ENCODE assay signal across 20 cellular contexts in the genomic region with DNA sequence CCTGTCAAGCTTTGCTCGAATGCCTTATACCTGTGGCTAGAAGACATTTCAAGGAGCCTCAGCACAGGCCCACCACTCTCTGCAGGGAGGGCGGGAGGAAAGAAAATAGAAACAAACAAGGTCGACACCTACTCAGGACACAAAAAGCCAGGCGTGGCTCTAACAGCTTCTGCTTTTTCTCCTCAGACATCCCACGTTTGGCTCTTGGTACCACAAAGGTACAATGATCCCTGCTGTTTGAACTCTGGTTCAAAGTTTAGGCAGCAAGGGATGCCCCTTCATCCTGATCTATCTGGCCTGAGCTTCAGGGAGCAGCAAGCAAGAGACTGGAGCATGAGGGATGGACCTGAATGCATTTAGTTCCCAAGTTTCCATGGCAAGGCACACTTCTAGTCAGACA. TPM values are rescaled to one million over a fixed set of nuclear protein-coding genes. Genes with fewer than 3 reads are reported as not detected.
DNase-seq lines count a peak whose midpoint lies in the region; ATAC-seq, FAIRE-seq and TF ChIP-seq lines count a peak whose summit lies in the region.
"Had no signal": no experiment of that assay in that cellular context is flagged by ENCODE, and none has a peak within 500 bp of the region (broad histone marks: within the 10 kb centered on the region; RNA-seq: fewer than 3 reads in every experiment).

No MANE protein-coding gene starts in this region.

- H3K4me1 Mint-ChIP-seq in CD8-positive, alpha-beta memory T cell: peaks cover 89 to 97% (median 90%) of the 10 kb centered on the region in 3 donors
- peaks cover 61% of the 10 kb centered on the region for H3K4me1 Mint-ChIP-seq in nephron progenitor cell

- H3K27me3 ChIP-seq in SK-N-SH (ENCODE audit: insufficient read depth): no peaks in the 10 kb centered on the region
- H3K27me3 ChIP-seq in CD8-positive, alpha-beta memory T cell (ENCODE audit: insufficient read depth, low read length, poor library complexity, severe bottlenecking): no peaks in the 10 kb centered on the region
- no peaks in the 10 kb centered on the region for H3K27me3 ChIP-seq in GM12878 (replicated peaks in 1 of 2; ENCODE audit: control insufficient read depth in 2 of 2, insufficient read depth in 2 of 2, low read length in 1 of 2)
- H3K27me3 ChIP-seq: brain microvascular endothelial cell, spleen, transverse colon had no signal

- H3K4me3 ChIP-seq in SK-N-SH (ENCODE audit: low read depth in 2 of 2, low read length in 1 of 2) (no peak overlapping the region), GM12878 (no peak overlapping the region)
- H3K4me3 ChIP-seq in CD8-positive, alpha-beta memory T cell (ENCODE audit: low read length): no peak overlapping the region
- H3K4me3 ChIP-seq: spleen, transverse colon had no signal

- H3K9ac ChIP-seq in SK-N-SH (no peak overlapping the region), GM12878 (ENCODE audit: control insufficient read depth, insufficient read depth, low read length) (no peak overlapping the region)

- H3K36me3 Mint-ChIP-seq in CD8-positive, alpha-beta memory T cell: peaks cover 0 to 6% (median 3%) of the 10 kb centered on the region in 3 donors
- H3K36me3 Mint-ChIP-seq in nephron progenitor cell (ENCODE audit: low read depth): peaks cover 6% of the 10 kb centered on the region

- peaks cover 0 to 1% of the 10 kb centered on the region in 2 donors for H3K27me3 Mint-ChIP-seq in CD8-positive, alpha-beta memory T cell
- H3K27me3 Mint-ChIP-seq in nephron progenitor cell (ENCODE audit: low read depth, poor library complexity): peaks cover 5% of the 10 kb centered on the region

- H3K4me3 Mint-ChIP-seq in CD8-positive, alpha-beta memory T cell: peak overlapping the region in 6 of 7 donors; percentile 12 to 84 (median 52)
- H3K4me3 Mint-ChIP-seq in nephron progenitor cell: no peak overlapping the region
- H3K4me3 Mint-ChIP-seq: activated CD8-positive, alpha-beta memory T cell treated with anti-CD3 and anti-CD28 coated beads, Interleukin-2, amount 10 ng/mL, durations not matched to agents 7 days and 5 days had no signal

- no peak overlapping the region for H2AFZ ChIP-seq in SK-N-SH (ENCODE audit: low read depth)
- no peak overlapping the region for H2AFZ ChIP-seq in GM12878 (ENCODE audit: control insufficient read depth, low read depth, low read length)

- no peak for TF ChIP-seq POLR2A in GM12878 (IDR thresholded peaks at IDR 0.05; ENCODE audit: low read depth, low read length)

- 91% methylated on average over 5 of the region's 5 CpGs for WGBS in SK-N-SH (ENCODE audit: low lambda C conversion rate)
- 47% methylated on average over 4 of the region's 5 CpGs for WGBS in GM12878 (ENCODE audit: insufficient coverage, insufficient replicate concordance, low lambda C conversion rate, missing lambda C conversion rate)

- SMC1A ChIA-PET in GM12878 (lab: Charles Lee; ENCODE audit: uncharacterized antibody, unreplicated experiment): interaction anchor here (1.0 to 1.4 kb wide), 3 partner anchors 10 to 35 kb away, joined by 3 to 6 read pairs (median 3); no protein-coding TSS in a partner anchor

- RAD21 ChIA-PET in GM12878 (lab: Charles Lee; ENCODE audit: unreplicated experiment): no interaction called here

- H3K79me2 ChIP-seq in SK-N-SH (ENCODE audit: insufficient read depth) (peaks cover 97% of the 10 kb centered on the region), GM12878 (ENCODE audit: control insufficient read depth, insufficient read depth, low read length) (peaks cover 73% of the 10 kb centered on the region)

- peak overlapping the region in 3 of 8 donors; percentile 45 to 62 (median 56) for H3K27ac Mint-ChIP-seq in CD8-positive, alpha-beta memory T cell
- H3K27ac Mint-ChIP-seq in nephron progenitor cell: peak overlapping the region; percentile 93
- H3K27ac Mint-ChIP-seq: activated CD8-positive, alpha-beta memory T cell treated with anti-CD3 and anti-CD28 coated beads, Interleukin-2, amount 10 ng/mL, durations not matched to agents 7 days and 5 days had no signal

- TF ChIP-seq RAD21 in SK-N-SH (IDR thresholded peaks at IDR 0.05; ENCODE audit: low read length) (no peak), GM12878 (IDR thresholded peaks at IDR 0.05; ENCODE audit: insufficient read depth, low read depth, low read length) (no peak)

- intact Hi-C loops in GM12878 (cut with micrococcal nuclease; ENCODE audit: unreplicated experiment): no loop called here

- H3K27ac ChIP-seq in SK-N-SH (ENCODE audit: low read depth in 2 of 2, low read length in 1 of 2) (no peak overlapping the region), GM12878 (ENCODE audit: control insufficient read depth, insufficient read depth) (peak overlapping the region; percentile 37; the same call in 1 of the 2 replicates)
- no peak overlapping the region for H3K27ac ChIP-seq in CD8-positive, alpha-beta memory T cell (ENCODE audit: low read depth, low read length)
- H3K27ac ChIP-seq: brain microvascular endothelial cell, transverse colon had no signal

- POLR2A ChIA-PET in SK-N-SH (lab: Yijun Ruan, JAX): interaction anchor here (0.6 kb wide), 1 partner anchor 14 kb away, joined by 3 read pairs; no protein-coding TSS in a partner anchor
- POLR2A ChIA-PET in CD8-positive, alpha-beta memory T cell (lab: Charles Lee): no interaction called here
- POLR2A ChIA-PET in GM12878 (lab: Charles Lee): interaction anchor here (0.6 kb wide), 1 partner anchor 518 kb away, joined by 5 read pairs; no protein-coding TSS in a partner anchor

- H3K4me1 ChIP-seq in SK-N-SH (ENCODE audit: control insufficient read depth in 1 of 2, insufficient read depth in 2 of 2, low read depth in 1 of 2, low read length in 1 of 2): peaks cover 45 to 53% of the 10 kb centered on the region in 2 experiments
- peaks cover 85% of the 10 kb centered on the region for H3K4me1 ChIP-seq in CD8-positive, alpha-beta memory T cell (ENCODE audit: insufficient read depth, low read length)
- peaks cover 27% of the 10 kb centered on the region for H3K4me1 ChIP-seq in GM12878 (ENCODE audit: control insufficient read depth, insufficient read depth, low read length)

- no peaks in the 10 kb centered on the region for H3K9me3 ChIP-seq in SK-N-SH
- H3K9me3 ChIP-seq in CD8-positive, alpha-beta memory T cell (ENCODE audit: low read length): no peaks in the 10 kb centered on the region
- no peaks in the 10 kb centered on the region for H3K9me3 ChIP-seq in GM12878 (replicated peaks; ENCODE audit: control insufficient read depth, insufficient read depth, low read length)
- H3K9me3 ChIP-seq: spleen, transverse colon had no signal

- H3K9me2 ChIP-seq in SK-N-SH: no peaks in the 10 kb centered on the region

- CTCF ChIA-PET in SK-N-SH (lab: Yijun Ruan, JAX): no interaction called here
- CTCF ChIA-PET in CD8-positive, alpha-beta memory T cell (lab: Charles Lee): no interaction called here
- CTCF ChIA-PET in GM12878 (lab: Yijun Ruan, JAX): interaction anchor here (0.6 to 2.1 kb wide), 3 partner anchors 11 to 18 kb away, joined by 3 to 5 read pairs (median 3); no protein-coding TSS in a partner anchor

- no peak for ATAC-seq in SK-N-SH treated with all-trans-retinoic acid at 6 μM for 48 hours
- ATAC-seq in GM12878: no peak; the same call in 1 of the 3 replicates
- ATAC-seq: activated CD8-positive, alpha-beta memory T cell treated with anti-CD3 and anti-CD28 coated beads, Interleukin-2, amount 10 ng/mL, durations not matched to agents 7 days and 5 days; esophagus mucosa; HCT116; Right ventricle myocardium inferior had no signal

- no peaks in the 10 kb centered on the region for H3K36me3 ChIP-seq in SK-N-SH (replicated peaks in 1 of 2; ENCODE audit: control insufficient read depth in 1 of 2, insufficient read depth in 2 of 2, low read length in 1 of 2)
- no peaks in the 10 kb centered on the region for H3K36me3 ChIP-seq in CD8-positive, alpha-beta memory T cell (ENCODE audit: insufficient read depth, low read length)
- H3K36me3 ChIP-seq in GM12878 (ENCODE audit: control insufficient read depth in 2 of 2, insufficient read depth in 2 of 2, low read length in 1 of 2): peaks cover 0 to 1% of the 10 kb centered on the region in 2 experiments; a peak in 2 of 4 replicates
- H3K36me3 ChIP-seq: brain microvascular endothelial cell, transverse colon had no signal

- no peaks in the 10 kb centered on the region for H3K9me3 Mint-ChIP-seq in CD8-positive, alpha-beta memory T cell
- H3K9me3 Mint-ChIP-seq in nephron progenitor cell: no peaks in the 10 kb centered on the region

- in situ Hi-C loops in GM12878 (cut with MboI): no loop called here

- BruUV-seq in GM12878 (replicated peaks; lab: Mats Ljungman, UMichigan): no TSS peak

- TF ChIP-seq CTCF in SK-N-SH (IDR thresholded peaks at IDR 0.05): no peak
- no peak for TF ChIP-seq CTCF in GM12878 (IDR thresholded peaks at IDR 0.05 in 2 of 3, conservative IDR thresholded peaks at IDR 0.05 in 1 of 3; ENCODE audit: control insufficient read depth in 2 of 3, extremely low read depth in 1 of 3, insufficient read depth in 1 of 3, low read depth in 3 of 3, low read length in 3 of 3)
- TF ChIP-seq CTCF in nephron progenitor cell (IDR thresholded peaks at IDR 0.05): no peak

- FAIRE-seq in GM12878 (lab: Jason Lieb, UNC): no peak

- H3F3A ChIP-seq in SK-N-SH (replicated peaks; ENCODE audit: insufficient read depth): peaks cover 16% of the 10 kb centered on the region

- DNase-seq in SK-N-SH: no peak
- no peak for DNase-seq in CD8-positive, alpha-beta memory T cell
- DNase-seq in GM12878 (ENCODE audit: low read depth, low spot score): no peak
- no peak for DNase-seq in nephron progenitor cell
- no peak for DNase-seq in NAMALWA (ENCODE audit: low spot score)
- no peak for DNase-seq in DMS 273 (lab: John Stamatoyannopoulos, UW; ENCODE audit: unreplicated experiment)
- DNase-seq in NCI-H748 treated with DMSO at 0.1 percent for 48 hours (lab: John Stamatoyannopoulos, UW): no peak
- DNase-seq: 8988T; activated CD8-positive, alpha-beta memory T cell treated with anti-CD3 and anti-CD28 coated beads, Interleukin-2, amount 10 ng/mL, durations not matched to agents 7 days and 5 days; brain microvascular endothelial cell; DMS79 treated with DMSO at 0.1 percent for 48 hours; left ventricle myocardium superior; NCI-H187 treated with DMSO at 0.1 percent for 48 hours; posterior cingulate gyrus; spleen; transverse colon had no signal

- peaks cover 99% of the 10 kb centered on the region for H4K20me1 ChIP-seq in SK-N-SH (ENCODE audit: insufficient read depth)
- peaks cover 2% of the 10 kb centered on the region; the same call in 1 of the 2 replicates for H4K20me1 ChIP-seq in GM12878 (ENCODE audit: control insufficient read depth, insufficient read depth)

- TF ChIP-seq EP300 in SK-N-SH (IDR thresholded peaks at IDR 0.05; ENCODE audit: borderline replicate concordance in 1 of 2, low read depth in 1 of 2, low read length in 1 of 2) (no peak), GM12878 (IDR thresholded peaks at IDR 0.05; ENCODE audit: borderline replicate concordance in 1 of 2, control insufficient read depth in 1 of 2, low read depth in 2 of 2, low read length in 2 of 2) (no peak)

- H3K4me2 ChIP-seq in SK-N-SH (0 out of 2 replicates have a peak overlapping the region, but pooled peaks have one; percentile 6), GM12878 (ENCODE audit: control insufficient read depth, insufficient read depth) (peak overlapping the region; percentile 51; the same call in 1 of the 2 replicates)

RNA-seq across cellular contexts. Expression of gene CREBBP, which starts 57.1 kb away (rescaled TPM):
- polyA plus RNA-seq in SK-N-SH (2012; rRNA removed) (4.1 and 5.7 TPM in 2 replicates), GM12878 (2011; rRNA removed) (2.9 and 5.0 TPM in 2 replicates), GM12878 (2014; fragmentation: Illumina TruSeq; extraction: Trizol) (13.9 and 19.4 TPM in 2 replicates), GM12878 (2014; fragmentation: Nextera tagmentation; extraction: Ambion mirVana) (1 to 10 TPM; 3.4 to 3.8 TPM), GM12878 (2014; rRNA removed) (14.1 and 16.9 TPM in 2 replicates), GM12878 (2016; fragmentation: Nextera tagmentation; extraction: Ambion mirVana) (1 to 10 TPM; 6.6 to 8.3 TPM)
- 3.1 and 3.6 TPM in 2 replicates for polyA plus RNA-seq in SK-N-SH (2012; cell fraction: cytosol; rRNA removed)
- 14.2 and 14.6 TPM in 2 replicates for polyA plus RNA-seq in SK-N-SH (2012; cell fraction: nucleus; rRNA removed)
- total RNA-seq in CD8-positive, alpha-beta memory T cell: 10 to 100 TPM; 48.8 to 51.1 TPM
- 15.5 TPM for polyA plus RNA-seq in CD8-positive, alpha-beta memory T cell
- total RNA-seq in GM12878 (2013; cell fraction: nucleolus; rRNA removed): 81.9 and 88.7 TPM in 2 replicates
- total RNA-seq in GM12878 (2014; rRNA removed) (9.8 and 11.2 TPM in 2 replicates), GM12878 (2014; rRNA removed; fragmentation: Illumina TruSeq; extraction: Trizol) (7.5 and 8.7 TPM in 2 replicates), GM12878 (2021) (26.7 and 32.7 TPM in 2 replicates)
- 8.6 TPM for polyA plus RNA-seq in GM12878 (2011; ENCODE audit: low read depth)
- 4.2 and 6.9 TPM in 2 replicates for polyA plus RNA-seq in GM12878 (2011; cell fraction: cytosol; rRNA removed)
- polyA plus RNA-seq in GM12878 (2011; cell fraction: nucleus; rRNA removed): 16.3 and 21.2 TPM in 2 replicates
- polyA plus RNA-seq in GM12878 (2012): 15.3 and 22.5 TPM in 2 replicates
- 19.5 and 29.1 TPM in 2 replicates for polyA minus RNA-seq in GM12878 (2011; rRNA and poly(A)+ RNA removed)
- polyA minus RNA-seq in GM12878 (2011; cell fraction: cytosol; rRNA and poly(A)+ RNA removed): 15.9 and 16.2 TPM in 2 replicates
- 23.0 and 57.8 TPM in 2 replicates for polyA minus RNA-seq in GM12878 (2011; cell fraction: nucleus; rRNA and poly(A)+ RNA removed)
